2 cellular contexts compared by ENCODE assay signal in genomic region chr14:54946500-54946899, GRCh38.
TF ChIP-seq lines count a peak whose summit lies in the region.

No MANE protein-coding gene starts in this region.

TF ChIP-seq in HepG2, 621 proteins besides CTCF, POLR2A, EP300 and RAD21:
- TF ChIP-seq NR3C1 (CRISPR knock-in tag; IDR thresholded peaks at IDR 0.05): no peak
- peak; percentile 78 for TF ChIP-seq ZNF7 (CRISPR knock-in tag; IDR thresholded peaks at IDR 0.05)
- TF ChIP-seq ZNF121 (CRISPR knock-in tag; IDR thresholded peaks at IDR 0.05): peak; percentile 64
- TF ChIP-seq ZNF75D (CRISPR knock-in tag; IDR thresholded peaks at IDR 0.05; ENCODE audit: borderline replicate concordance): no peak

TF ChIP-seq in WTC11, 78 proteins besides CTCF, POLR2A, EP300 and RAD21:
- TF ChIP-seq ZNF121 (CRISPR knock-in tag; IDR thresholded peaks at IDR 0.05) (peak; percentile 81), RORB (CRISPR knock-in tag; IDR thresholded peaks at IDR 0.05) (no peak)
